ENCODE assay signal across 1 cellular context in genomic region chr14:56107615-56108014, GRCh38.
TF ChIP-seq lines count a peak whose summit lies in the region.

No MANE protein-coding gene starts in this region.

TF ChIP-seq in HepG2, 621 proteins besides CTCF, POLR2A, EP300 and RAD21 (continued from another document):
- TF ChIP-seq, protein P1, sequence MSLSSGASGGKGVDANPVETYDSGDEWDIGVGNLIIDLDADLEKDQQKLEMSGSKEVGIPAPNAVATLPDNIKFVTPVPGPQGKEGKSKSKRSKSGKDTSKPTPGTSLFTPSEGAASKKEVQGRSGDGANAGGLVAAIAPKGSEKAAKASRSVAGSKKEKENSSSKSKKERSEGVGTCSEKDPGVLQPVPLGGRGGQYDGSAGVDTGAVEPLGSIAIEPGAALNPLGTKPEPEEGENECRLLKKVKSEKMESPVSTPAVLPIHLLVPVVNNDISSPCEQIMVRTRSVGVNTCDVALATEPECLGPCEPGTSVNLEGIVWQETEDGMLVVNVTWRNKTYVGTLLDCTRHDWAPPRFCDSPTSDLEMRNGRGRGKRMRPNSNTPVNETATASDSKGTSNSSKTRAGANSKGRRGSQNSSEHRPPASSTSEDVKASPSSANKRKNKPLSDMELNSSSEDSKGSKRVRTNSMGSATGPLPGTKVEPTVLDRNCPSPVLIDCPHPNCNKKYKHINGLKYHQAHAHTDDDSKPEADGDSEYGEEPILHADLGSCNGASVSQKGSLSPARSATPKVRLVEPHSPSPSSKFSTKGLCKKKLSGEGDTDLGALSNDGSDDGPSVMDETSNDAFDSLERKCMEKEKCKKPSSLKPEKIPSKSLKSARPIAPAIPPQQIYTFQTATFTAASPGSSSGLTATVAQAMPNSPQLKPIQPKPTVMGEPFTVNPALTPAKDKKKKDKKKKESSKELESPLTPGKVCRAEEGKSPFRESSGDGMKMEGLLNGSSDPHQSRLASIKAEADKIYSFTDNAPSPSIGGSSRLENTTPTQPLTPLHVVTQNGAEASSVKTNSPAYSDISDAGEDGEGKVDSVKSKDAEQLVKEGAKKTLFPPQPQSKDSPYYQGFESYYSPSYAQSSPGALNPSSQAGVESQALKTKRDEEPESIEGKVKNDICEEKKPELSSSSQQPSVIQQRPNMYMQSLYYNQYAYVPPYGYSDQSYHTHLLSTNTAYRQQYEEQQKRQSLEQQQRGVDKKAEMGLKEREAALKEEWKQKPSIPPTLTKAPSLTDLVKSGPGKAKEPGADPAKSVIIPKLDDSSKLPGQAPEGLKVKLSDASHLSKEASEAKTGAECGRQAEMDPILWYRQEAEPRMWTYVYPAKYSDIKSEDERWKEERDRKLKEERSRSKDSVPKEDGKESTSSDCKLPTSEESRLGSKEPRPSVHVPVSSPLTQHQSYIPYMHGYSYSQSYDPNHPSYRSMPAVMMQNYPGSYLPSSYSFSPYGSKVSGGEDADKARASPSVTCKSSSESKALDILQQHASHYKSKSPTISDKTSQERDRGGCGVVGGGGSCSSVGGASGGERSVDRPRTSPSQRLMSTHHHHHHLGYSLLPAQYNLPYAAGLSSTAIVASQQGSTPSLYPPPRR (CRISPR knock-in tag; IDR thresholded peaks at IDR 0.05; ENCODE audit: borderline replicate concordance), result no peak
- no peak for TF ChIP-seq ZBTB21 (CRISPR knock-in tag; IDR thresholded peaks at IDR 0.05)
TF ChIP-seq in HepG2: peak in this region for 1.
